30 cellular contexts compared by ENCODE assay signal in genomic region chr6:40794581-40794980, GRCh38.
"Had no signal": no experiment of that assay in that cellular context is flagged by ENCODE, and none has a peak within 500 bp of the region (broad histone marks: within the 10 kb centered on the region; RNA-seq: fewer than 3 reads in every experiment).

No MANE protein-coding gene starts in this region.

- H3K4me3 ChIP-seq: cardiac muscle cell, K562, Peyer's patch had no signal

- H3K9me3 ChIP-seq: Peyer's patch had no signal

- ATAC-seq: activated CD8-positive, alpha-beta memory T cell treated with anti-CD3 and anti-CD28 coated beads, Interleukin-2, amount 10 ng/mL, durations not matched to agents 7 days and 5 days; activated naive CD8-positive, alpha-beta T cell treated with anti-CD3 and anti-CD28 coated beads, Interleukin-2, amount 50 U/mL, for 24 hours; K562; PC-3 had no signal

- DNase-seq: activated B cell treated with CpG ODN at 0.5 μM for 24 hours; activated CD4-positive, alpha-beta memory T cell treated with anti-CD3 and anti-CD28 coated beads, Interleukin-2, amount 10 ng/mL, durations not matched to agents 7 days and 5 days; activated CD4-positive, alpha-beta T cell treated with anti-CD3 and anti-CD28 coated beads for 4 hours; activated CD4-positive, CD25-positive, alpha-beta regulatory T cell treated with anti-CD3 and anti-CD28 coated beads, Interleukin-2, amount 50 U/mL, for 72 hours; activated CD8-positive, alpha-beta memory T cell treated with anti-CD3 and anti-CD28 coated beads for 24 hours; activated CD8-positive, alpha-beta memory T cell treated with anti-CD3 and anti-CD28 coated beads, Interleukin-2, amount 10 ng/mL, durations not matched to agents 7 days and 5 days; activated CD8-positive, alpha-beta memory T cell treated with anti-CD3 and anti-CD28 coated beads, Interleukin-2, amount 50 U/mL, for 48 hours; activated effector memory CD4-positive, alpha-beta T cell treated with Interleukin-2 at 50 U/mL for 16 hours; activated naive CD4-positive, alpha-beta T cell treated with anti-CD3 and anti-CD28 coated beads, Interleukin-2, amount 10 ng/mL, durations not matched to agents 7 days and 5 days; activated naive CD8-positive, alpha-beta T cell treated with anti-CD3 and anti-CD28 coated beads, Interleukin-2, amount 50 U/mL, for 24 hours; activated T-cell treated with anti-CD3 and anti-CD28 coated beads, Interleukin-2, amount 50 U/mL, for 48 hours; amniotic stem cell; aorta; IMR-90; NCI-H1092 treated with DMSO at 0.1 percent for 48 hours; NCI-H1417; NCI-H146; NCI-H187; NCI-H2107; NCI-H2171; NCI-H510A; NCI-H526; NCI-H748 treated with DMSO at 0.1 percent for 48 hours; NK-92 treated with Interleukin-12 subunit alpha and Interleukin-12 subunit beta, amount 100 ng/mL, for 24 hours; PC-3; Peyer's patch; Right ventricle myocardium superior had no signal

- H3K27ac ChIP-seq: cardiac muscle cell, Peyer's patch, VCaP had no signal

- H3K27me3 ChIP-seq: cardiac muscle cell, Peyer's patch had no signal

- H3K36me3 ChIP-seq: cardiac muscle cell, Peyer's patch had no signal

- H3K4me1 ChIP-seq: Peyer's patch had no signal
